ENCODE assay signal across 11 cellular contexts in genomic region chr13:46575321-46575721, GRCh38. TPM values are rescaled to one million over a fixed set of nuclear protein-coding genes. Genes with fewer than 3 reads are reported as not detected.
DNase-seq lines count a peak whose midpoint lies in the region; ATAC-seq and TF ChIP-seq lines count a peak whose summit lies in the region.
"Had no signal": no experiment of that assay in that cellular context is flagged by ENCODE, and none has a peak within 500 bp of the region (broad histone marks: within the 10 kb centered on the region; RNA-seq: fewer than 3 reads in every experiment).

No MANE protein-coding gene starts in this region.

- H3K4me1 Mint-ChIP-seq in endodermal cell: peaks cover 17% of the 10 kb centered on the region
- H3K4me1 Mint-ChIP-seq in stimulated activated naive CD8-positive, alpha-beta T cell treated with anti-CD3 and anti-CD28 coated beads, Interleukin-15, amount 100 ng/mL, for 72 hours: peaks cover 67% of the 10 kb centered on the region

- TF ChIP-seq CTCF in gastroesophageal sphincter (IDR thresholded peaks at IDR 0.05) (no peak), endodermal cell (conservative IDR thresholded peaks at IDR 0.05) (no peak)

- H3K36me3 ChIP-seq in gastroesophageal sphincter: no peaks in the 10 kb centered on the region
- no peaks in the 10 kb centered on the region for H3K36me3 ChIP-seq in endodermal cell (ENCODE audit: control insufficient read depth, insufficient read depth, low read length)

- peak; percentile 37 for ATAC-seq in GM19351 (IDR thresholded peaks at IDR 0.05; ENCODE audit: unreplicated experiment)
- ATAC-seq in gastroesophageal sphincter: no peak
- ATAC-seq in stimulated activated naive CD8-positive, alpha-beta T cell treated with anti-CD3 and anti-CD28 coated beads, Interleukin-15, amount 100 ng/mL, for 72 hours: no peak

- TF ChIP-seq POLR2A in gastroesophageal sphincter (IDR thresholded peaks at IDR 0.05): no peak

- TF ChIP-seq EP300 in gastroesophageal sphincter (IDR thresholded peaks at IDR 0.05): no peak

- H3K36me3 Mint-ChIP-seq in endodermal cell (ENCODE audit: low read depth): no peaks in the 10 kb centered on the region

- peaks cover 1% of the 10 kb centered on the region for H3K27me3 Mint-ChIP-seq in endodermal cell (ENCODE audit: insufficient read depth)
- no peaks in the 10 kb centered on the region for H3K27me3 Mint-ChIP-seq in stimulated activated naive CD8-positive, alpha-beta T cell treated with anti-CD3 and anti-CD28 coated beads, Interleukin-15, amount 100 ng/mL, for 72 hours
- H3K27me3 Mint-ChIP-seq: activated naive CD4-positive, alpha-beta T cell treated with anti-CD3 and anti-CD28 coated beads, Interleukin-2, amount 10 ng/mL, durations not matched to agents 7 days and 5 days had no signal

- H3K9me3 ChIP-seq in gastroesophageal sphincter (no peaks in the 10 kb centered on the region), endodermal cell (ENCODE audit: control insufficient read depth, low read length) (no peaks in the 10 kb centered on the region)

- no peak overlapping the region for H3K9ac ChIP-seq in endodermal cell (ENCODE audit: extremely low read depth, low read length, poor library complexity, severe bottlenecking)

- H3K4me3 ChIP-seq in gastroesophageal sphincter (no peak overlapping the region), endodermal cell (ENCODE audit: low read length) (no peak overlapping the region)

- H3K27ac Mint-ChIP-seq in endodermal cell: no peak overlapping the region
- H3K27ac Mint-ChIP-seq in stimulated activated naive CD8-positive, alpha-beta T cell treated with anti-CD3 and anti-CD28 coated beads, Interleukin-15, amount 100 ng/mL, for 72 hours: no peak overlapping the region
- H3K27ac Mint-ChIP-seq: activated naive CD4-positive, alpha-beta T cell treated with anti-CD3 and anti-CD28 coated beads, Interleukin-2, amount 10 ng/mL, durations not matched to agents 7 days and 5 days; T-helper 1 cell treated with Interleukin-12 subunit alpha and Interleukin-12 subunit beta and Interleukin-4 antibody, amounts not matched to agents 30 μg/mL and 1 μg/mL, for 36 hours had no signal

- H3K4me3 Mint-ChIP-seq in endodermal cell: no peak overlapping the region
- H3K4me3 Mint-ChIP-seq in stimulated activated naive CD8-positive, alpha-beta T cell treated with anti-CD3 and anti-CD28 coated beads, Interleukin-15, amount 100 ng/mL, for 72 hours: no peak overlapping the region
- H3K4me3 Mint-ChIP-seq: activated naive CD4-positive, alpha-beta T cell treated with anti-CD3 and anti-CD28 coated beads, Interleukin-2, amount 10 ng/mL, durations not matched to agents 7 days and 5 days; T-helper 1 cell treated with Interleukin-12 subunit alpha and Interleukin-12 subunit beta and Interleukin-4 antibody, amounts not matched to agents 30 μg/mL and 1 μg/mL, for 36 hours had no signal

- peak overlapping the region in 3 of 4 donors; percentile 59 to 70 (median 62) for H3K27ac ChIP-seq in gastroesophageal sphincter
- no peak overlapping the region for H3K27ac ChIP-seq in endodermal cell (ENCODE audit: low read depth, low read length)
- H3K27ac ChIP-seq: C4-2B had no signal

- peak; percentile 15 for DNase-seq in AG08396 (ENCODE audit: low spot score)
- DNase-seq in OCI-M1 (lab: John Stamatoyannopoulos, UW): peak; percentile 55
- DNase-seq in DMS 273 (lab: John Stamatoyannopoulos, UW; ENCODE audit: unreplicated experiment): no peak
- DNase-seq in NCI-H2107 (lab: John Stamatoyannopoulos, UW): no peak
- no peak for DNase-seq in endodermal cell
- DNase-seq in stimulated activated naive CD8-positive, alpha-beta T cell treated with anti-CD3 and anti-CD28 coated beads, Interleukin-15, amount 100 ng/mL, for 72 hours: no peak
- DNase-seq: activated naive CD4-positive, alpha-beta T cell treated with anti-CD3 and anti-CD28 coated beads, Interleukin-2, amount 10 ng/mL, durations not matched to agents 7 days and 5 days had no signal

- no peaks in the 10 kb centered on the region for H3K27me3 ChIP-seq in gastroesophageal sphincter
- H3K27me3 ChIP-seq in endodermal cell (ENCODE audit: control insufficient read depth, insufficient read depth, low read length, poor library complexity, severe bottlenecking): no peaks in the 10 kb centered on the region

- peaks cover 41 to 92% (median 49%) of the 10 kb centered on the region in 3 donors for H3K4me1 ChIP-seq in gastroesophageal sphincter
- peaks cover 2% of the 10 kb centered on the region for H3K4me1 ChIP-seq in endodermal cell (ENCODE audit: control insufficient read depth, insufficient read depth, low read length)

- WGBS in gastroesophageal sphincter (ENCODE audit: low coverage in 1 of 2), 2 donors: 76% methylated on average over 2 of the region's 2 CpGs; no CpG with 5 or more reads in 1 of the 2 donors
- 83 to 92% methylated on average over 2 of the region's 2 CpGs for WGBS in endodermal cell (ENCODE audit: insufficient coverage in 1 of 2, insufficient read length in 1 of 2), 2 experiments

- no peaks in the 10 kb centered on the region for H3K9me3 Mint-ChIP-seq in endodermal cell
- H3K9me3 Mint-ChIP-seq in stimulated activated naive CD8-positive, alpha-beta T cell treated with anti-CD3 and anti-CD28 coated beads, Interleukin-15, amount 100 ng/mL, for 72 hours: no peaks in the 10 kb centered on the region
- H3K9me3 Mint-ChIP-seq: activated naive CD4-positive, alpha-beta T cell treated with anti-CD3 and anti-CD28 coated beads, Interleukin-2, amount 10 ng/mL, durations not matched to agents 7 days and 5 days; T-helper 1 cell treated with Interleukin-12 subunit alpha and Interleukin-12 subunit beta and Interleukin-4 antibody, amounts not matched to agents 30 μg/mL and 1 μg/mL, for 36 hours had no signal

RNA-seq across cellular contexts. Expression of gene LRCH1, which starts 22.4 kb away (rescaled TPM):
- total RNA-seq in gastroesophageal sphincter (10 to 100 TPM; 54.3 to 72.2 (median 57.4) TPM), endodermal cell (10 to 100 TPM in 1 of 2 donors, 1 to 10 TPM in 1; 8.1 to 11.8 TPM)
- 10.0 TPM for polyA plus RNA-seq in endodermal cell (2013, experiment 1 of 2)
- 10.1 TPM for polyA plus RNA-seq in endodermal cell (2013, experiment 2 of 2)

Comparison
In these comparisons a context has a peak if more than half of its experiments do, and no peak if none do; other contexts are left out.
1. DNase-seq: peak in AG08396 (single experiment) and OCI-M1 (single experiment); none in DMS 273 (single experiment), NCI-H2107 (single experiment), endodermal cell (single experiment) and stimulated activated naive CD8-positive, alpha-beta T cell treated with anti-CD3 and anti-CD28 coated beads, Interleukin-15, amount 100 ng/mL, for 72 hours (0 of 2).
2. RNA of gene LRCH1, which starts 22.4 kb away (total RNA-seq): 54.3 to 72.2 TPM in gastroesophageal sphincter; 8.1 to 11.8 TPM in endodermal cell; every median in the first group is over 4 times any median in the second.